1 cellular context compared by ENCODE assay signal in genomic region chr19:42176649-42176989, GRCh38.
TF ChIP-seq lines count a peak whose summit lies in the region.

No MANE protein-coding gene starts in this region.

TF ChIP-seq in HCT116, 20 proteins besides CTCF, POLR2A, EP300 and RAD21 (continued from another document):
- TF ChIP-seq MAX (IDR thresholded peaks at IDR 0.05) (no peak), FOSL1 (IDR thresholded peaks at IDR 0.05; ENCODE audit: low read depth) (no peak), POLR2AphosphoS5 (IDR thresholded peaks at IDR 0.05; ENCODE audit: low read depth, low read length) (no peak), EGR1 (IDR thresholded peaks at IDR 0.05; ENCODE audit: low read depth) (no peak)
